ENCODE assay signal across 1 cellular context in the genomic region with DNA sequence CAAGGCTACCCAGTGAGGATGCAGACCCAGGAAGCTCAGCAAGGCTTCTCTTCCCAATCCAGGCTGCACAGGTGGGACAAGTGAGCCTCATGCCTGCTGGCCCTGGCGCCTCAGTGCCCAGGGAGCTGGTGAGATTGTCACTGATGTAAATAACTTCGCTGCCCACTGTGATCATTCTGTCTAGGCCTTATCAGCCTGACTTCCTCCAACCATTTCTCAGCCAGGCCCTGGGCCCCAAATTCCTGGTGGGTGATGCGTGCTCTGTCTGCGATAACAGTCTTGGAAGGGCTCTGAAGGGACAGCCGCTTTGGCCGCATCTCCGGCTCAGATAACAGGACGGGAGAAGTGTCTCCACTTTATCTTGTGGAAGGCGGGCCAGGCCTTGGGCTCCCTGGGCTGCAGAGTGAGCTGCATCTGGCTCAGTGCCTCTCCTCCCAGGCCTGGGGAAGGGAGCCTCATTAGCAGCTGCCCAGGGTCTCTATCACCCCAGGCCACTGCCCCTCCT.
A peak's percentile ranks its signal among the peaks of the same experiment; 100 is the strongest.
TF ChIP-seq lines count a peak whose summit lies in the region.

No MANE protein-coding gene starts in this region.

TF ChIP-seq in K562, 482 proteins besides CTCF, POLR2A, EP300 and RAD21 (continued from another document and continues in another):
- TF ChIP-seq, protein P1, sequence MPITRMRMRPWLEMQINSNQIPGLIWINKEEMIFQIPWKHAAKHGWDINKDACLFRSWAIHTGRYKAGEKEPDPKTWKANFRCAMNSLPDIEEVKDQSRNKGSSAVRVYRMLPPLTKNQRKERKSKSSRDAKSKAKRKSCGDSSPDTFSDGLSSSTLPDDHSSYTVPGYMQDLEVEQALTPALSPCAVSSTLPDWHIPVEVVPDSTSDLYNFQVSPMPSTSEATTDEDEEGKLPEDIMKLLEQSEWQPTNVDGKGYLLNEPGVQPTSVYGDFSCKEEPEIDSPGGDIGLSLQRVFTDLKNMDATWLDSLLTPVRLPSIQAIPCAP (CRISPR knock-in tag; IDR thresholded peaks at IDR 0.05; ENCODE audit: borderline replicate concordance), result no peak
- no peak for TF ChIP-seq ZNF3 (CRISPR knock-in tag; IDR thresholded peaks at IDR 0.05)
- no peak for TF ChIP-seq ADNP (tag; IDR thresholded peaks at IDR 0.05)
- TF ChIP-seq, protein P2, sequence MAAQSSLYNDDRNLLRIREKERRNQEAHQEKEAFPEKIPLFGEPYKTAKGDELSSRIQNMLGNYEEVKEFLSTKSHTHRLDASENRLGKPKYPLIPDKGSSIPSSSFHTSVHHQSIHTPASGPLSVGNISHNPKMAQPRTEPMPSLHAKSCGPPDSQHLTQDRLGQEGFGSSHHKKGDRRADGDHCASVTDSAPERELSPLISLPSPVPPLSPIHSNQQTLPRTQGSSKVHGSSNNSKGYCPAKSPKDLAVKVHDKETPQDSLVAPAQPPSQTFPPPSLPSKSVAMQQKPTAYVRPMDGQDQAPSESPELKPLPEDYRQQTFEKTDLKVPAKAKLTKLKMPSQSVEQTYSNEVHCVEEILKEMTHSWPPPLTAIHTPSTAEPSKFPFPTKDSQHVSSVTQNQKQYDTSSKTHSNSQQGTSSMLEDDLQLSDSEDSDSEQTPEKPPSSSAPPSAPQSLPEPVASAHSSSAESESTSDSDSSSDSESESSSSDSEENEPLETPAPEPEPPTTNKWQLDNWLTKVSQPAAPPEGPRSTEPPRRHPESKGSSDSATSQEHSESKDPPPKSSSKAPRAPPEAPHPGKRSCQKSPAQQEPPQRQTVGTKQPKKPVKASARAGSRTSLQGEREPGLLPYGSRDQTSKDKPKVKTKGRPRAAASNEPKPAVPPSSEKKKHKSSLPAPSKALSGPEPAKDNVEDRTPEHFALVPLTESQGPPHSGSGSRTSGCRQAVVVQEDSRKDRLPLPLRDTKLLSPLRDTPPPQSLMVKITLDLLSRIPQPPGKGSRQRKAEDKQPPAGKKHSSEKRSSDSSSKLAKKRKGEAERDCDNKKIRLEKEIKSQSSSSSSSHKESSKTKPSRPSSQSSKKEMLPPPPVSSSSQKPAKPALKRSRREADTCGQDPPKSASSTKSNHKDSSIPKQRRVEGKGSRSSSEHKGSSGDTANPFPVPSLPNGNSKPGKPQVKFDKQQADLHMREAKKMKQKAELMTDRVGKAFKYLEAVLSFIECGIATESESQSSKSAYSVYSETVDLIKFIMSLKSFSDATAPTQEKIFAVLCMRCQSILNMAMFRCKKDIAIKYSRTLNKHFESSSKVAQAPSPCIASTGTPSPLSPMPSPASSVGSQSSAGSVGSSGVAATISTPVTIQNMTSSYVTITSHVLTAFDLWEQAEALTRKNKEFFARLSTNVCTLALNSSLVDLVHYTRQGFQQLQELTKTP (IDR thresholded peaks at IDR 0.05; ENCODE audit: low read depth in 1 of 2, partially characterized antibody in 2 of 2), result peak in 1 of 2 experiments; percentile 72
- TF ChIP-seq, protein P3, sequence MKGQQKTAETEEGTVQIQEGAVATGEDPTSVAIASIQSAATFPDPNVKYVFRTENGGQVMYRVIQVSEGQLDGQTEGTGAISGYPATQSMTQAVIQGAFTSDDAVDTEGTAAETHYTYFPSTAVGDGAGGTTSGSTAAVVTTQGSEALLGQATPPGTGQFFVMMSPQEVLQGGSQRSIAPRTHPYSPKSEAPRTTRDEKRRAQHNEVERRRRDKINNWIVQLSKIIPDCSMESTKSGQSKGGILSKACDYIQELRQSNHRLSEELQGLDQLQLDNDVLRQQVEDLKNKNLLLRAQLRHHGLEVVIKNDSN (CRISPR knock-in tag; IDR thresholded peaks at IDR 0.05), result no peak
- TF ChIP-seq SMARCE1 (IDR thresholded peaks at IDR 0.05), result peak; percentile 95
- TF ChIP-seq POLR3A (IDR thresholded peaks at IDR 0.05; ENCODE audit: borderline replicate concordance, extremely low read depth, insufficient read depth, insufficient read length), result no peak
- TF ChIP-seq FOXP1 (CRISPR knock-in tag; IDR thresholded peaks at IDR 0.05), result peak; percentile 55; the same call in 1 of the 2 replicates
- no peak for TF ChIP-seq BCL6 (CRISPR knock-in tag; IDR thresholded peaks at IDR 0.05)
- TF ChIP-seq SMAD3 (CRISPR knock-in tag; conservative IDR thresholded peaks at IDR 0.05), result 0 out of 2 replicates have a peak, but pooled peaks have one; percentile 37
- TF ChIP-seq NR1H2 (CRISPR knock-in tag; IDR thresholded peaks at IDR 0.05), result no peak
- peak; percentile 97 for TF ChIP-seq ARID1B (IDR thresholded peaks at IDR 0.05)
- TF ChIP-seq ZNF589 (CRISPR knock-in tag; IDR thresholded peaks at IDR 0.05; ENCODE audit: low read depth), result peak; percentile 58; the same call in 1 of the 2 replicates
- 0 out of 2 replicates have a peak, but pooled peaks have one; percentile 39 for TF ChIP-seq HLTF (IDR thresholded peaks at IDR 0.05)
- TF ChIP-seq, protein P4, sequence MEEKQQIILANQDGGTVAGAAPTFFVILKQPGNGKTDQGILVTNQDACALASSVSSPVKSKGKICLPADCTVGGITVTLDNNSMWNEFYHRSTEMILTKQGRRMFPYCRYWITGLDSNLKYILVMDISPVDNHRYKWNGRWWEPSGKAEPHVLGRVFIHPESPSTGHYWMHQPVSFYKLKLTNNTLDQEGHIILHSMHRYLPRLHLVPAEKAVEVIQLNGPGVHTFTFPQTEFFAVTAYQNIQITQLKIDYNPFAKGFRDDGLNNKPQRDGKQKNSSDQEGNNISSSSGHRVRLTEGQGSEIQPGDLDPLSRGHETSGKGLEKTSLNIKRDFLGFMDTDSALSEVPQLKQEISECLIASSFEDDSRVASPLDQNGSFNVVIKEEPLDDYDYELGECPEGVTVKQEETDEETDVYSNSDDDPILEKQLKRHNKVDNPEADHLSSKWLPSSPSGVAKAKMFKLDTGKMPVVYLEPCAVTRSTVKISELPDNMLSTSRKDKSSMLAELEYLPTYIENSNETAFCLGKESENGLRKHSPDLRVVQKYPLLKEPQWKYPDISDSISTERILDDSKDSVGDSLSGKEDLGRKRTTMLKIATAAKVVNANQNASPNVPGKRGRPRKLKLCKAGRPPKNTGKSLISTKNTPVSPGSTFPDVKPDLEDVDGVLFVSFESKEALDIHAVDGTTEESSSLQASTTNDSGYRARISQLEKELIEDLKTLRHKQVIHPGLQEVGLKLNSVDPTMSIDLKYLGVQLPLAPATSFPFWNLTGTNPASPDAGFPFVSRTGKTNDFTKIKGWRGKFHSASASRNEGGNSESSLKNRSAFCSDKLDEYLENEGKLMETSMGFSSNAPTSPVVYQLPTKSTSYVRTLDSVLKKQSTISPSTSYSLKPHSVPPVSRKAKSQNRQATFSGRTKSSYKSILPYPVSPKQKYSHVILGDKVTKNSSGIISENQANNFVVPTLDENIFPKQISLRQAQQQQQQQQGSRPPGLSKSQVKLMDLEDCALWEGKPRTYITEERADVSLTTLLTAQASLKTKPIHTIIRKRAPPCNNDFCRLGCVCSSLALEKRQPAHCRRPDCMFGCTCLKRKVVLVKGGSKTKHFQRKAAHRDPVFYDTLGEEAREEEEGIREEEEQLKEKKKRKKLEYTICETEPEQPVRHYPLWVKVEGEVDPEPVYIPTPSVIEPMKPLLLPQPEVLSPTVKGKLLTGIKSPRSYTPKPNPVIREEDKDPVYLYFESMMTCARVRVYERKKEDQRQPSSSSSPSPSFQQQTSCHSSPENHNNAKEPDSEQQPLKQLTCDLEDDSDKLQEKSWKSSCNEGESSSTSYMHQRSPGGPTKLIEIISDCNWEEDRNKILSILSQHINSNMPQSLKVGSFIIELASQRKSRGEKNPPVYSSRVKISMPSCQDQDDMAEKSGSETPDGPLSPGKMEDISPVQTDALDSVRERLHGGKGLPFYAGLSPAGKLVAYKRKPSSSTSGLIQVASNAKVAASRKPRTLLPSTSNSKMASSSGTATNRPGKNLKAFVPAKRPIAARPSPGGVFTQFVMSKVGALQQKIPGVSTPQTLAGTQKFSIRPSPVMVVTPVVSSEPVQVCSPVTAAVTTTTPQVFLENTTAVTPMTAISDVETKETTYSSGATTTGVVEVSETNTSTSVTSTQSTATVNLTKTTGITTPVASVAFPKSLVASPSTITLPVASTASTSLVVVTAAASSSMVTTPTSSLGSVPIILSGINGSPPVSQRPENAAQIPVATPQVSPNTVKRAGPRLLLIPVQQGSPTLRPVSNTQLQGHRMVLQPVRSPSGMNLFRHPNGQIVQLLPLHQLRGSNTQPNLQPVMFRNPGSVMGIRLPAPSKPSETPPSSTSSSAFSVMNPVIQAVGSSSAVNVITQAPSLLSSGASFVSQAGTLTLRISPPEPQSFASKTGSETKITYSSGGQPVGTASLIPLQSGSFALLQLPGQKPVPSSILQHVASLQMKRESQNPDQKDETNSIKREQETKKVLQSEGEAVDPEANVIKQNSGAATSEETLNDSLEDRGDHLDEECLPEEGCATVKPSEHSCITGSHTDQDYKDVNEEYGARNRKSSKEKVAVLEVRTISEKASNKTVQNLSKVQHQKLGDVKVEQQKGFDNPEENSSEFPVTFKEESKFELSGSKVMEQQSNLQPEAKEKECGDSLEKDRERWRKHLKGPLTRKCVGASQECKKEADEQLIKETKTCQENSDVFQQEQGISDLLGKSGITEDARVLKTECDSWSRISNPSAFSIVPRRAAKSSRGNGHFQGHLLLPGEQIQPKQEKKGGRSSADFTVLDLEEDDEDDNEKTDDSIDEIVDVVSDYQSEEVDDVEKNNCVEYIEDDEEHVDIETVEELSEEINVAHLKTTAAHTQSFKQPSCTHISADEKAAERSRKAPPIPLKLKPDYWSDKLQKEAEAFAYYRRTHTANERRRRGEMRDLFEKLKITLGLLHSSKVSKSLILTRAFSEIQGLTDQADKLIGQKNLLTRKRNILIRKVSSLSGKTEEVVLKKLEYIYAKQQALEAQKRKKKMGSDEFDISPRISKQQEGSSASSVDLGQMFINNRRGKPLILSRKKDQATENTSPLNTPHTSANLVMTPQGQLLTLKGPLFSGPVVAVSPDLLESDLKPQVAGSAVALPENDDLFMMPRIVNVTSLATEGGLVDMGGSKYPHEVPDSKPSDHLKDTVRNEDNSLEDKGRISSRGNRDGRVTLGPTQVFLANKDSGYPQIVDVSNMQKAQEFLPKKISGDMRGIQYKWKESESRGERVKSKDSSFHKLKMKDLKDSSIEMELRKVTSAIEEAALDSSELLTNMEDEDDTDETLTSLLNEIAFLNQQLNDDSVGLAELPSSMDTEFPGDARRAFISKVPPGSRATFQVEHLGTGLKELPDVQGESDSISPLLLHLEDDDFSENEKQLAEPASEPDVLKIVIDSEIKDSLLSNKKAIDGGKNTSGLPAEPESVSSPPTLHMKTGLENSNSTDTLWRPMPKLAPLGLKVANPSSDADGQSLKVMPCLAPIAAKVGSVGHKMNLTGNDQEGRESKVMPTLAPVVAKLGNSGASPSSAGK (IDR thresholded peaks at IDR 0.05), result no peak
- TF ChIP-seq, protein P5, sequence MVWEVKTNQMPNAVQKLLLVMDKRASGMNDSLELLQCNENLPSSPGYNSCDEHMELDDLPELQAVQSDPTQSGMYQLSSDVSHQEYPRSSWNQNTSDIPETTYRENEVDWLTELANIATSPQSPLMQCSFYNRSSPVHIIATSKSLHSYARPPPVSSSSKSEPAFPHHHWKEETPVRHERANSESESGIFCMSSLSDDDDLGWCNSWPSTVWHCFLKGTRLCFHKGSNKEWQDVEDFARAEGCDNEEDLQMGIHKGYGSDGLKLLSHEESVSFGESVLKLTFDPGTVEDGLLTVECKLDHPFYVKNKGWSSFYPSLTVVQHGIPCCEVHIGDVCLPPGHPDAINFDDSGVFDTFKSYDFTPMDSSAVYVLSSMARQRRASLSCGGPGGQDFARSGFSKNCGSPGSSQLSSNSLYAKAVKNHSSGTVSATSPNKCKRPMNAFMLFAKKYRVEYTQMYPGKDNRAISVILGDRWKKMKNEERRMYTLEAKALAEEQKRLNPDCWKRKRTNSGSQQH (CRISPR knock-in tag; IDR thresholded peaks at IDR 0.05), result peak; percentile 2; the same call in 1 of the 2 replicates
- TF ChIP-seq ZNF696 (CRISPR knock-in tag; conservative IDR thresholded peaks at IDR 0.05), result no peak
- peak; percentile 63; the same call in 1 of the 2 replicates for TF ChIP-seq MBD2 (IDR thresholded peaks at IDR 0.05; ENCODE audit: borderline replicate concordance, low read depth)
- no peak for TF ChIP-seq SMARCB1 (IDR thresholded peaks at IDR 0.05; ENCODE audit: insufficient read length, low read depth)
- TF ChIP-seq, protein P6, sequence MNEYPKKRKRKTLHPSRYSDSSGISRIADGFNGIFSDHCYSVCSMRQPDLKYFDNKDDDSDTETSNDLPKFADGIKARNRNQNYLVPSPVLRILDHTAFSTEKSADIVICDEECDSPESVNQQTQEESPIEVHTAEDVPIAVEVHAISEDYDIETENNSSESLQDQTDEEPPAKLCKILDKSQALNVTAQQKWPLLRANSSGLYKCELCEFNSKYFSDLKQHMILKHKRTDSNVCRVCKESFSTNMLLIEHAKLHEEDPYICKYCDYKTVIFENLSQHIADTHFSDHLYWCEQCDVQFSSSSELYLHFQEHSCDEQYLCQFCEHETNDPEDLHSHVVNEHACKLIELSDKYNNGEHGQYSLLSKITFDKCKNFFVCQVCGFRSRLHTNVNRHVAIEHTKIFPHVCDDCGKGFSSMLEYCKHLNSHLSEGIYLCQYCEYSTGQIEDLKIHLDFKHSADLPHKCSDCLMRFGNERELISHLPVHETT (CRISPR knock-in tag; conservative IDR thresholded peaks at IDR 0.05 in 1 of 2, IDR thresholded peaks at IDR 0.05 in 1 of 2), result peak in 1 of 2 experiments; percentile 30; a peak in 1 of 4 replicates
- peak; percentile 93 to 95 for TF ChIP-seq KDM1A (IDR thresholded peaks at IDR 0.05)
- TF ChIP-seq, protein P7, sequence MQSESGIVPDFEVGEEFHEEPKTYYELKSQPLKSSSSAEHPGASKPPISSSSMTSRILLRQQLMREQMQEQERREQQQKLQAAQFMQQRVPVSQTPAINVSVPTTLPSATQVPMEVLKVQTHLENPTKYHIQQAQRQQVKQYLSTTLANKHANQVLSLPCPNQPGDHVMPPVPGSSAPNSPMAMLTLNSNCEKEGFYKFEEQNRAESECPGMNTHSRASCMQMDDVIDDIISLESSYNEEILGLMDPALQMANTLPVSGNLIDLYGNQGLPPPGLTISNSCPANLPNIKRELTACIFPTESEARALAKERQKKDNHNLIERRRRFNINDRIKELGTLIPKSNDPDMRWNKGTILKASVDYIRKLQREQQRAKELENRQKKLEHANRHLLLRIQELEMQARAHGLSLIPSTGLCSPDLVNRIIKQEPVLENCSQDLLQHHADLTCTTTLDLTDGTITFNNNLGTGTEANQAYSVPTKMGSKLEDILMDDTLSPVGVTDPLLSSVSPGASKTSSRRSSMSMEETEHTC (IDR thresholded peaks at IDR 0.05), result no peak
- TF ChIP-seq, protein P8, sequence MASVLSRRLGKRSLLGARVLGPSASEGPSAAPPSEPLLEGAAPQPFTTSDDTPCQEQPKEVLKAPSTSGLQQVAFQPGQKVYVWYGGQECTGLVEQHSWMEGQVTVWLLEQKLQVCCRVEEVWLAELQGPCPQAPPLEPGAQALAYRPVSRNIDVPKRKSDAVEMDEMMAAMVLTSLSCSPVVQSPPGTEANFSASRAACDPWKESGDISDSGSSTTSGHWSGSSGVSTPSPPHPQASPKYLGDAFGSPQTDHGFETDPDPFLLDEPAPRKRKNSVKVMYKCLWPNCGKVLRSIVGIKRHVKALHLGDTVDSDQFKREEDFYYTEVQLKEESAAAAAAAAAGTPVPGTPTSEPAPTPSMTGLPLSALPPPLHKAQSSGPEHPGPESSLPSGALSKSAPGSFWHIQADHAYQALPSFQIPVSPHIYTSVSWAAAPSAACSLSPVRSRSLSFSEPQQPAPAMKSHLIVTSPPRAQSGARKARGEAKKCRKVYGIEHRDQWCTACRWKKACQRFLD (CRISPR knock-in tag; IDR thresholded peaks at IDR 0.05), result no peak
- TF ChIP-seq HSF4 (CRISPR knock-in tag; IDR thresholded peaks at IDR 0.05; ENCODE audit: borderline replicate concordance), result no peak
